ENCODE assay signal across 8 cellular contexts in the genomic region with DNA sequence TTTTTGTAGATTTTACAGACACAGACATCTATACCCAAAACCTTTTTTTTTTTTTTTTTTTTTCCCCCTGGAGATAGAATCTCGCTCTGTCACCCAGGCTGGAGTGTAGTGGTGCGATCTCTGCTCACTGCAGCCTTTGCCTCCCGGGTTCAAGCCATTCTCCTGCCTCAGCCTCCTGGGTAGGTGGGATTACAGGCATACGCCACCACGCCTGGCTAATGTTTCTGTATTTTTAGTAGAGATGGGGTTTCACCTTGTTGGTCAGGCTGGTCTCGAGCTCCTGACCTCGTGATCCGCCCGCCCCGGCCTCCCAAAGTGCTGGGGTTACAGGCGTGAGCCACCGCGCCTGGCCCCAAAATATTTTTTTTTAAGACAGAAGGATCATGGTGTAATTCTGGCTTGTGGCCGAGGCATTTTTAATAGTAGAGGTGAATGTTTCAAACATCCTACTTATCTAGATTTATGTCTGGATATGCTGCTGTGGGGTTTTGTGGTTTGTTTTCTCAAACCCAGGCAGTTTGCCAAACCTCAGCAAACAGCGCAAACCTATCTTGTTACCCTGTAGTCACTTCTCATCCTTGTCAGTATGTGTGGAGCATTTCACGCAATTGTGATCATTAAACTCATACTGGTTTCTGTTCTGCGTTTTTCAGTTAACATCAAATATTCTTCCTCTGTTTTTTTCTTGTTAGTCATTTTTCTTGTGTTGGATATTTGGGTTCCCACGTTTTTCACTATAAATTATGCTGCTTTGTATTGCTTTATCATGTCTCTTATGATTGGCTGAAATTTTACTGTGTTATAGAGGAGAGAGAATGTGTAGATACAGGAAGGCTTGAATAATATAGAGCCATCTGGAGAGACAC. TPM values are rescaled to one million over a fixed set of nuclear protein-coding genes. Genes with fewer than 3 reads are reported as not detected.
DNase-seq lines count a peak whose midpoint lies in the region; ATAC-seq lines count a peak whose summit lies in the region.

No MANE protein-coding gene starts in this region.

- H3K36me3 Mint-ChIP-seq in activated CD8-positive, alpha-beta memory T cell treated with anti-CD3 and anti-CD28 coated beads, Interleukin-2, amount 10 ng/mL, durations not matched to agents 7 days and 5 days: peaks cover 53% of the 10 kb centered on the region

- CTCF ChIA-PET in activated CD8-positive, alpha-beta memory T cell treated with anti-CD3 and anti-CD28 coated beads, Interleukin-2, amount 10 ng/mL, durations not matched to agents 7 days and 5 days (lab: Charles Lee): interaction anchor here (0.8 to 2.8 kb wide), 5 partner anchors 8 to 214 kb away, joined by 3 to 8 read pairs (median 3); no protein-coding TSS in a partner anchor

- DNase-seq in DMS53 (lab: John Stamatoyannopoulos, UW): peak; percentile 75
- DNase-seq in NCI-H510A treated with DMSO at 0.1 percent for 48 hours (lab: John Stamatoyannopoulos, UW): peak; percentile 84
- peak; percentile 80 for DNase-seq in activated CD8-positive, alpha-beta memory T cell treated with anti-CD3 and anti-CD28 coated beads, Interleukin-2, amount 10 ng/mL, durations not matched to agents 7 days and 5 days
- peak; percentile 89 for DNase-seq in fibroblast of gingiva (ENCODE audit: low read depth)
- DNase-seq in stimulated activated CD4-positive, alpha-beta T cell treated with anti-CD3 and anti-CD28 coated beads, TNF-alpha, amount 100 ng/mL, for 1 hour (ENCODE audit: low read depth in 3 of 3, low spot score in 1 of 3): peak in 2 of 3 donors; percentile 29 to 37
- DNase-seq in hypothalamus (lab: John Stamatoyannopoulos, UW): no peak

- peak; percentile 52 for ATAC-seq in HG02884 (IDR thresholded peaks at IDR 0.05; ENCODE audit: unreplicated experiment)
- ATAC-seq in activated CD8-positive, alpha-beta memory T cell treated with anti-CD3 and anti-CD28 coated beads, Interleukin-2, amount 10 ng/mL, durations not matched to agents 7 days and 5 days: peak; percentile 86
- ATAC-seq in HG03135 (IDR thresholded peaks at IDR 0.05; ENCODE audit: unreplicated experiment): no peak

- H3K27me3 Mint-ChIP-seq in activated CD8-positive, alpha-beta memory T cell treated with anti-CD3 and anti-CD28 coated beads, Interleukin-2, amount 10 ng/mL, durations not matched to agents 7 days and 5 days: no peaks in the 10 kb centered on the region

- peak overlapping the region; percentile 61 for H3K27ac Mint-ChIP-seq in activated CD8-positive, alpha-beta memory T cell treated with anti-CD3 and anti-CD28 coated beads, Interleukin-2, amount 10 ng/mL, durations not matched to agents 7 days and 5 days

- H3K4me3 Mint-ChIP-seq in activated CD8-positive, alpha-beta memory T cell treated with anti-CD3 and anti-CD28 coated beads, Interleukin-2, amount 10 ng/mL, durations not matched to agents 7 days and 5 days: peak overlapping the region; percentile 5

- no peaks in the 10 kb centered on the region for H3K9me3 Mint-ChIP-seq in activated CD8-positive, alpha-beta memory T cell treated with anti-CD3 and anti-CD28 coated beads, Interleukin-2, amount 10 ng/mL, durations not matched to agents 7 days and 5 days (ENCODE audit: low read depth)

- peaks cover 34% of the 10 kb centered on the region for H3K4me1 Mint-ChIP-seq in activated CD8-positive, alpha-beta memory T cell treated with anti-CD3 and anti-CD28 coated beads, Interleukin-2, amount 10 ng/mL, durations not matched to agents 7 days and 5 days

RNA-seq across cellular contexts. Expression of a gene that starts 36.2 kb away (rescaled TPM):
- total RNA-seq in activated CD8-positive, alpha-beta memory T cell treated with anti-CD3 and anti-CD28 coated beads, Interleukin-2, amount 10 ng/mL, durations not matched to agents 7 days and 5 days: 1 to 10 TPM; 8.1 to 9.3 TPM

RNA-seq across cellular contexts. Expression of a gene that starts 45.9 kb away (rescaled TPM):
- 100 to 1,000 TPM; 112 to 116 TPM for total RNA-seq in activated CD8-positive, alpha-beta memory T cell treated with anti-CD3 and anti-CD28 coated beads, Interleukin-2, amount 10 ng/mL, durations not matched to agents 7 days and 5 days

Comparison
In these comparisons a context has a peak if more than half of its experiments do, and no peak if none do; other contexts are left out.
1. DNase-seq: peak in DMS53 (single experiment), NCI-H510A treated with DMSO at 0.1 percent for 48 hours (single experiment), activated CD8-positive, alpha-beta memory T cell treated with anti-CD3 and anti-CD28 coated beads, Interleukin-2, amount 10 ng/mL, durations not matched to agents 7 days and 5 days (single experiment), fibroblast of gingiva (single experiment) and stimulated activated CD4-positive, alpha-beta T cell treated with anti-CD3 and anti-CD28 coated beads, TNF-alpha, amount 100 ng/mL, for 1 hour (2 of 3); none in hypothalamus (0 of 51).